ENCODE assay signal across 27 cellular contexts in genomic region chr6:12557760-12558159, GRCh38.
"Had no signal": no experiment of that assay in that cellular context is flagged by ENCODE, and none has a peak within 500 bp of the region (broad histone marks: within the 10 kb centered on the region; RNA-seq: fewer than 3 reads in every experiment).

No MANE protein-coding gene starts in this region.

- H3K36me3 Mint-ChIP-seq: activated CD8-positive, alpha-beta memory T cell treated with anti-CD3 and anti-CD28 coated beads, Interleukin-2, amount 10 ng/mL, durations not matched to agents 7 days and 5 days; activated naive CD4-positive, alpha-beta T cell treated with anti-CD3 and anti-CD28 coated beads, Interleukin-2, amount 50 U/mL, for 24 hours had no signal

- H3K4me1 Mint-ChIP-seq: activated B cell treated with CpG ODN at 0.5 μM for 24 hours; activated CD4-positive, alpha-beta T cell treated with anti-CD3 and anti-CD28 coated beads, Interleukin-2, amount 10 ng/mL, durations not matched to agents 24 days and 14 days; activated CD8-positive, alpha-beta memory T cell treated with anti-CD3 and anti-CD28 coated beads, Interleukin-2, amount 10 ng/mL, durations not matched to agents 7 days and 5 days; activated naive CD4-positive, alpha-beta T cell treated with anti-CD3 and anti-CD28 coated beads, Interleukin-2, amount 50 U/mL, for 24 hours; activated naive CD8-positive, alpha-beta T cell treated with anti-CD3 and anti-CD28 coated beads, Interleukin-2, amount 50 U/mL, for 24 hours had no signal

- DNase-seq: activated B cell treated with CpG ODN at 0.5 μM for 24 hours; activated CD4-positive, alpha-beta T cell treated with anti-CD3 and anti-CD28 coated beads for 1 hour; activated CD4-positive, alpha-beta T cell treated with anti-CD3 and anti-CD28 coated beads, Interleukin-2, amount 10 ng/mL, durations not matched to agents 24 days and 14 days; activated CD4-positive, alpha-beta T cell treated with anti-CD3 and anti-CD28 coated beads, Interleukin-2, amount 50 U/mL, for 48 hours; activated CD8-positive, alpha-beta memory T cell treated with anti-CD3 and anti-CD28 coated beads, Interleukin-2, amount 10 ng/mL, durations not matched to agents 7 days and 5 days; activated effector memory CD4-positive, alpha-beta T cell treated with Interleukin-2 at 50 U/mL for 16 hours; activated naive CD4-positive, alpha-beta T cell; activated naive CD8-positive, alpha-beta T cell treated with anti-CD3 and anti-CD28 coated beads, Interleukin-2, amount 50 U/mL, for 24 hours; activated T-cell treated with anti-CD3 and anti-CD28 coated beads, Interleukin-2, amount 50 U/mL, for 24 hours; amygdala; caudate nucleus; MG63; MV-4-11; NCI-H1092 treated with DMSO at 0.1 percent for 48 hours; NCI-H1417 treated with DMSO at 0.1 percent for 48 hours; NCI-H1694 treated with DMSO at 0.1 percent for 48 hours; NCI-H2029 treated with DMSO at 0.1 percent for 48 hours; NCI-H510A treated with DMSO at 0.1 percent for 48 hours; NCI-H69; NK-92 treated with Interleukin-12 subunit alpha and Interleukin-12 subunit beta, amount 100 ng/mL, for 24 hours; Peyer's patch; SHP77 had no signal

- H3K27me3 ChIP-seq: MG63, Peyer's patch, SJSA1 had no signal

- H3K4me1 ChIP-seq: Peyer's patch, SJSA1 had no signal

- H3K9me3 Mint-ChIP-seq: activated T-helper 1 cell treated with anti-CD3 and anti-CD28 coated beads, Interleukin-12 subunit alpha, Interleukin-12 subunit beta, Interleukin-2, Interleukin-4 antibody, amounts not matched to agents 30 ng/mL and 10 ng/mL and 1 ng/mL, durations not matched to agents 14 hours and 24 hours and 36 hours had no signal

- H3K4me3 Mint-ChIP-seq: activated B cell treated with CpG ODN at 0.5 μM for 24 hours; activated CD4-positive, alpha-beta T cell treated with anti-CD3 and anti-CD28 coated beads, Interleukin-2, amount 10 ng/mL, durations not matched to agents 24 days and 14 days; activated CD8-positive, alpha-beta memory T cell treated with anti-CD3 and anti-CD28 coated beads, Interleukin-2, amount 10 ng/mL, durations not matched to agents 7 days and 5 days; activated naive CD4-positive, alpha-beta T cell treated with anti-CD3 and anti-CD28 coated beads, Interleukin-2, amount 50 U/mL, for 24 hours; activated naive CD8-positive, alpha-beta T cell treated with anti-CD3 and anti-CD28 coated beads, Interleukin-2, amount 50 U/mL, for 24 hours; activated T-cell treated with anti-CD3 and anti-CD28 coated beads, Interleukin-2, amount 50 U/mL, for 24 hours; activated T-helper 1 cell treated with anti-CD3 and anti-CD28 coated beads, Interleukin-12 subunit alpha, Interleukin-12 subunit beta, Interleukin-2, Interleukin-4 antibody, amounts not matched to agents 30 ng/mL and 10 ng/mL and 1 ng/mL, durations not matched to agents 14 hours and 24 hours and 36 hours; T-helper 1 cell treated with Interleukin-12 subunit alpha and Interleukin-12 subunit beta and Interleukin-4 antibody, amounts not matched to agents 30 μg/mL and 1 μg/mL, for 36 hours had no signal

- H3K36me3 ChIP-seq: MG63, Peyer's patch, SJSA1 had no signal

- H3K27me3 Mint-ChIP-seq: activated CD8-positive, alpha-beta memory T cell treated with anti-CD3 and anti-CD28 coated beads, Interleukin-2, amount 10 ng/mL, durations not matched to agents 7 days and 5 days had no signal

- H3K9ac ChIP-seq: KMS-11 had no signal

- H3K4me2 ChIP-seq: KMS-11 had no signal

- H3K27ac Mint-ChIP-seq: activated B cell treated with CpG ODN at 0.5 μM for 24 hours; activated CD4-positive, alpha-beta T cell treated with anti-CD3 and anti-CD28 coated beads, Interleukin-2, amount 10 ng/mL, durations not matched to agents 24 days and 14 days; activated CD8-positive, alpha-beta memory T cell treated with anti-CD3 and anti-CD28 coated beads, Interleukin-2, amount 10 ng/mL, durations not matched to agents 7 days and 5 days; activated naive CD4-positive, alpha-beta T cell treated with anti-CD3 and anti-CD28 coated beads, Interleukin-2, amount 50 U/mL, for 24 hours; activated naive CD8-positive, alpha-beta T cell treated with anti-CD3 and anti-CD28 coated beads, Interleukin-2, amount 50 U/mL, for 24 hours; activated T-cell treated with anti-CD3 and anti-CD28 coated beads, Interleukin-2, amount 50 U/mL, for 24 hours; activated T-helper 1 cell treated with anti-CD3 and anti-CD28 coated beads, Interleukin-12 subunit alpha, Interleukin-12 subunit beta, Interleukin-2, Interleukin-4 antibody, amounts not matched to agents 30 ng/mL and 10 ng/mL and 1 ng/mL, durations not matched to agents 14 hours and 24 hours and 36 hours; T-helper 1 cell treated with Interleukin-12 subunit alpha and Interleukin-12 subunit beta and Interleukin-4 antibody, amounts not matched to agents 30 μg/mL and 1 μg/mL, for 36 hours had no signal

- H3K4me3 ChIP-seq: MG63, Peyer's patch, SJSA1 had no signal

- H3K27ac ChIP-seq: KMS-11, Peyer's patch, SJSA1 had no signal
